1 cellular context compared by ENCODE assay signal in genomic region chr2:9982891-9983290, GRCh38.
TF ChIP-seq lines count a peak whose summit lies in the region.

No MANE protein-coding gene starts in this region.

TF ChIP-seq in GM23338, 12 proteins besides CTCF, POLR2A, EP300 and RAD21 (continued from another document):
- no peak for TF ChIP-seq ZNF462 (CRISPR knock-in tag; IDR thresholded peaks at IDR 0.05)
- no peak for TF ChIP-seq ZNF114 (CRISPR knock-in tag; IDR thresholded peaks at IDR 0.05)
- no peak for TF ChIP-seq EZH2phosphoT487 (IDR thresholded peaks at IDR 0.05; ENCODE audit: unreplicated experiment)
- TF ChIP-seq CREB1 (CRISPR knock-in tag; IDR thresholded peaks at IDR 0.05; ENCODE audit: low read depth) = no peak
- no peak for TF ChIP-seq JUNB (IDR thresholded peaks at IDR 0.05; ENCODE audit: unreplicated experiment)
- TF ChIP-seq ETS1 (IDR thresholded peaks at IDR 0.05) = no peak
- TF ChIP-seq STAT1 (IDR thresholded peaks at IDR 0.05; ENCODE audit: unreplicated experiment) = no peak
TF ChIP-seq in GM23338: peak in this region for 0.
